29 cellular contexts compared by ENCODE assay signal in genomic region chr1:201217851-201218250, GRCh38. TPM values are rescaled to one million over a fixed set of nuclear protein-coding genes. Genes with fewer than 3 reads are reported as not detected.
DNase-seq lines count a peak whose midpoint lies in the region; ATAC-seq and TF ChIP-seq lines count a peak whose summit lies in the region.
"Had no signal": no experiment of that assay in that cellular context is flagged by ENCODE, and none has a peak within 500 bp of the region (broad histone marks: within the 10 kb centered on the region; RNA-seq: fewer than 3 reads in every experiment).

No MANE protein-coding gene starts in this region.

- H3K9me3 ChIP-seq in right atrium auricular region (no peaks in the 10 kb centered on the region), heart right ventricle (no peaks in the 10 kb centered on the region), colonic mucosa (no peaks in the 10 kb centered on the region)
- H3K9me3 ChIP-seq: A549, Caco-2 had no signal

- WGBS in heart right ventricle, 2 donors, result 76 to 77% methylated on average over 3 of the region's 3 CpGs

- no peak overlapping the region for H3K4me3 Mint-ChIP-seq in nephron
- H3K4me3 Mint-ChIP-seq: CD8-positive, alpha-beta T cell had no signal

- TF ChIP-seq CTCF in right atrium auricular region (IDR thresholded peaks at IDR 0.05) (no peak), heart right ventricle (IDR thresholded peaks at IDR 0.05) (no peak), colonic mucosa (IDR thresholded peaks at IDR 0.05) (no peak), nephron (IDR thresholded peaks at IDR 0.05; ENCODE audit: unreplicated experiment in 3 of 3) (no peak)

- ATAC-seq in heart right ventricle (no peak), HG02852 (IDR thresholded peaks at IDR 0.05; ENCODE audit: unreplicated experiment) (no peak)
- no peak for ATAC-seq in stimulated activated naive CD8-positive, alpha-beta T cell treated with anti-CD3 and anti-CD28 coated beads, Interleukin-15, Interleukin-2, amounts not matched to agents 100 U/mL and 50 U/mL, for 24 hours
- ATAC-seq: A549; CD8-positive, alpha-beta T cell; GM12878; K562 had no signal

- no peaks in the 10 kb centered on the region for H3K27me3 ChIP-seq in right atrium auricular region
- peaks cover 0 to 6% (median under 1%) of the 10 kb centered on the region in 7 donors for H3K27me3 ChIP-seq in heart right ventricle
- H3K27me3 ChIP-seq in colonic mucosa, result no peaks in the 10 kb centered on the region

- no peak overlapping the region for H3K4me3 ChIP-seq in right atrium auricular region
- no peak overlapping the region for H3K4me3 ChIP-seq in heart right ventricle
- no peak overlapping the region for H3K4me3 ChIP-seq in colonic mucosa
- H3K4me3 ChIP-seq: A549, GM12878, GM23248, K562, PC-9 had no signal

- no peaks in the 10 kb centered on the region for H3K9me3 Mint-ChIP-seq in nephron
- H3K9me3 Mint-ChIP-seq: CD8-positive, alpha-beta T cell had no signal

- DNase-seq in right atrium auricular region (ENCODE audit: low spot score), result peak; percentile 53
- DNase-seq in heart right ventricle, result no peak
- peak; percentile 4 for DNase-seq in colonic mucosa
- DNase-seq in activated T-cell treated with anti-CD3 and anti-CD28 coated beads, Interleukin-2, amount 50 U/mL, for 1 hour, result no peak
- no peak for DNase-seq in stimulated activated naive CD8-positive, alpha-beta T cell treated with anti-CD3 and anti-CD28 coated beads, Interleukin-15, Interleukin-2, amounts not matched to agents 100 U/mL and 50 U/mL, for 24 hours
- DNase-seq: AML-193, C1 segment of cervical spinal cord, DMS79, EL, GDM1, GM23248, H7, Kasumi-1, MV-4-11, NCI-H1105, NCI-H1436 treated with DMSO at 0.1 percent for 48 hours, NCI-H187 treated with DMSO at 0.1 percent for 48 hours, NCI-H2171 treated with DMSO at 0.1 percent for 48 hours, NCI-H524, NCI-H748 treated with DMSO at 0.1 percent for 48 hours, SHP77 had no signal

- H3K4me1 ChIP-seq in right atrium auricular region, result no peaks in the 10 kb centered on the region
- no peaks in the 10 kb centered on the region for H3K4me1 ChIP-seq in heart right ventricle
- no peaks in the 10 kb centered on the region for H3K4me1 ChIP-seq in colonic mucosa

- H3K27ac Mint-ChIP-seq in nephron, result peak overlapping the region in 2 of 3 experiments; percentile 13 to 62
- H3K27ac Mint-ChIP-seq: CD8-positive, alpha-beta T cell had no signal

- H3K4me1 Mint-ChIP-seq in nephron, result peaks cover 4% of the 10 kb centered on the region

- H3K27ac ChIP-seq in right atrium auricular region (no peak overlapping the region), heart right ventricle (no peak overlapping the region), colonic mucosa (no peak overlapping the region)
- H3K27ac ChIP-seq: A549, GM23248, PC-9 had no signal

- H3K36me3 ChIP-seq in right atrium auricular region (no peaks in the 10 kb centered on the region), heart right ventricle (no peaks in the 10 kb centered on the region), colonic mucosa (no peaks in the 10 kb centered on the region)

- H3K9ac ChIP-seq in colonic mucosa (ENCODE audit: low read depth in 2 of 2, low read length in 2 of 2), result no peak overlapping the region
- H3K9ac ChIP-seq: GM23248 had no signal

- H3K27me3 Mint-ChIP-seq in nephron (ENCODE audit: low read depth), result peaks cover 16% of the 10 kb centered on the region

- intact Hi-C loops in heart right ventricle (cut with DNase I), result loop anchor here in 1 of 10 donors (10.0 kb wide), 1 partner anchor 123 kb away; no protein-coding TSS in a partner anchor
- intact Hi-C loops in colonic mucosa (cut with DNase I), result no loop called here

- H3K36me3 Mint-ChIP-seq in nephron (ENCODE audit: low read depth), result no peaks in the 10 kb centered on the region
- H3K36me3 Mint-ChIP-seq: CD8-positive, alpha-beta T cell had no signal

RNA-seq across cellular contexts. Expression of gene IGFN1, which starts 27.2 kb away (rescaled TPM):
- total RNA-seq in right atrium auricular region, result not detected
- under 1 TPM in 4 of 10 donors, not detected in 6; 0.02 to 0.07 (median 0.03) TPM for total RNA-seq in heart right ventricle
- polyA plus RNA-seq in heart right ventricle, result under 1 TPM in 1 of 2 donors, not detected in 1; 0.01 TPM
- under 1 TPM; 0.12 to 0.16 TPM for total RNA-seq in colonic mucosa
- total RNA-seq: CD8-positive, alpha-beta T cell; GM12878; GM23248; K562 had no signal
- polyA plus RNA-seq: GM12878, GM23248 had no signal

Comparison
In these comparisons a context has a peak if more than half of its experiments do, and no peak if none do; other contexts are left out.
1. DNase-seq: peak in right atrium auricular region (single experiment) and colonic mucosa (single experiment); none in heart right ventricle (0 of 2), activated T-cell treated with anti-CD3 and anti-CD28 coated beads, Interleukin-2, amount 50 U/mL, for 1 hour (single experiment) and stimulated activated naive CD8-positive, alpha-beta T cell treated with anti-CD3 and anti-CD28 coated beads, Interleukin-15, Interleukin-2, amounts not matched to agents 100 U/mL and 50 U/mL, for 24 hours (single experiment).